ENCODE assay signal across 36 cellular contexts in genomic region chr9:119227422-119227821, GRCh38.
"Had no signal": no experiment of that assay in that cellular context is flagged by ENCODE, and none has a peak within 500 bp of the region (broad histone marks: within the 10 kb centered on the region; RNA-seq: fewer than 3 reads in every experiment).

No MANE protein-coding gene starts in this region.

- ATAC-seq: activated naive CD8-positive, alpha-beta T cell treated with anti-CD3 and anti-CD28 coated beads, Interleukin-2, amount 50 U/mL, for 24 hours; activated T-cell treated with anti-CD3 and anti-CD28 coated beads, Interleukin-2, amount 50 U/mL, for 4 hours; activated T-cell treated with anti-CD3 and anti-CD28 coated beads, Interleukin-2, amount 50 U/mL, for 72 hours; activated T-helper 17 cell treated with anti-CD3 and anti-CD28 coated beads, Interleukin-2, amount 50 U/mL, for 72 hours; body of pancreas had no signal

- H3K9me3 Mint-ChIP-seq: activated naive CD4-positive, alpha-beta T cell treated with anti-CD3 and anti-CD28 coated beads, Interleukin-2, amount 10 ng/mL, durations not matched to agents 7 days and 5 days; activated naive CD4-positive, alpha-beta T cell treated with anti-CD3 and anti-CD28 coated beads, Interleukin-2, amount 50 U/mL, for 24 hours; activated naive CD8-positive, alpha-beta T cell treated with anti-CD3 and anti-CD28 coated beads for 36 hours; activated T-cell treated with anti-CD3 and anti-CD28 coated beads, Interleukin-2, amount 50 U/mL, for 24 hours; activated T-cell treated with anti-CD3 and anti-CD28 coated beads, Interleukin-2, amount 50 U/mL, for 4 hours; activated T-helper 1 cell treated with anti-CD3 and anti-CD28 coated beads, Interleukin-12 subunit alpha, Interleukin-12 subunit beta, Interleukin-2, Interleukin-4 antibody, amounts not matched to agents 30 ng/mL and 10 ng/mL and 1 ng/mL, durations not matched to agents 14 hours and 24 hours and 36 hours; activated T-helper 2 cell treated with anti-CD3 and anti-CD28 coated beads, Interferon-gamma antibody, Interleukin-2, Interleukin-4, amounts not matched to agents 10 μg/mL and 5 μg/mL and 100 μg/mL, durations not matched to agents 14 hours and 24 hours and 36 hours had no signal

- H3K27ac ChIP-seq: adrenal gland, ascending aorta, body of pancreas, brain microvascular endothelial cell, cardiac muscle cell had no signal

- H3K27ac Mint-ChIP-seq: activated naive CD4-positive, alpha-beta T cell treated with anti-CD3 and anti-CD28 coated beads for 36 hours; activated naive CD4-positive, alpha-beta T cell treated with anti-CD3 and anti-CD28 coated beads, Interleukin-2, amount 10 ng/mL, durations not matched to agents 7 days and 5 days; activated naive CD4-positive, alpha-beta T cell treated with anti-CD3 and anti-CD28 coated beads, Interleukin-2, amount 50 U/mL, for 24 hours; activated naive CD8-positive, alpha-beta T cell; activated naive CD8-positive, alpha-beta T cell treated with anti-CD3 and anti-CD28 coated beads for 36 hours; activated naive CD8-positive, alpha-beta T cell treated with anti-CD3 and anti-CD28 coated beads, Interleukin-2, amount 10 ng/mL, durations not matched to agents 7 days and 5 days; activated naive CD8-positive, alpha-beta T cell treated with anti-CD3 and anti-CD28 coated beads, Interleukin-2, amount 50 U/mL, for 24 hours; activated T-cell treated with anti-CD3 and anti-CD28 coated beads, Interleukin-2, amount 50 U/mL, for 24 hours; activated T-cell treated with anti-CD3 and anti-CD28 coated beads, Interleukin-2, amount 50 U/mL, for 72 hours; activated T-helper 1 cell treated with anti-CD3 and anti-CD28 coated beads, Interleukin-12 subunit alpha, Interleukin-12 subunit beta, Interleukin-2, Interleukin-4 antibody, amounts not matched to agents 30 ng/mL and 10 ng/mL and 1 ng/mL, durations not matched to agents 14 hours and 24 hours and 36 hours; activated T-helper 17 cell treated with anti-CD3 and anti-CD28 coated beads, Interleukin-2, amount 50 U/mL, for 72 hours; activated T-helper 2 cell treated with anti-CD3 and anti-CD28 coated beads, Interferon-gamma antibody, Interleukin-2, Interleukin-4, amounts not matched to agents 10 μg/mL and 5 μg/mL and 100 μg/mL, durations not matched to agents 14 hours and 24 hours and 36 hours; brain had no signal

- H3K36me3 ChIP-seq: adrenal gland, ascending aorta, brain microvascular endothelial cell, cardiac muscle cell had no signal

- H3K4me3 ChIP-seq: adrenal gland, ascending aorta, body of pancreas, cardiac muscle cell had no signal

- H3K36me3 Mint-ChIP-seq: activated naive CD4-positive, alpha-beta T cell treated with anti-CD3 and anti-CD28 coated beads, Interleukin-2, amount 10 ng/mL, durations not matched to agents 7 days and 5 days; activated naive CD4-positive, alpha-beta T cell treated with anti-CD3 and anti-CD28 coated beads, Interleukin-2, amount 50 U/mL, for 24 hours; activated naive CD8-positive, alpha-beta T cell; activated naive CD8-positive, alpha-beta T cell treated with anti-CD3 and anti-CD28 coated beads for 36 hours; activated naive CD8-positive, alpha-beta T cell treated with anti-CD3 and anti-CD28 coated beads, Interleukin-2, amount 10 ng/mL, durations not matched to agents 7 days and 5 days; brain had no signal

- H3K9me3 ChIP-seq: adrenal gland, ascending aorta, body of pancreas had no signal

- DNase-seq: activated effector memory CD4-positive, alpha-beta T cell treated with anti-CD3 and anti-CD28 coated beads, Interleukin-2, amount 50 U/mL, for 16 hours; activated effector memory CD4-positive, alpha-beta T cell treated with Interleukin-2 at 50 U/mL for 16 hours; activated gamma-delta T cell; activated gamma-delta T cell treated with Interleukin-2 at 50 U/mL for 16 hours; activated naive CD4-positive, alpha-beta T cell; activated naive CD4-positive, alpha-beta T cell treated with anti-CD3 and anti-CD28 coated beads for 36 hours; activated naive CD4-positive, alpha-beta T cell treated with anti-CD3 and anti-CD28 coated beads, Interleukin-2, amount 10 ng/mL, durations not matched to agents 7 days and 5 days; activated naive CD4-positive, alpha-beta T cell treated with anti-CD3 and anti-CD28 coated beads, Interleukin-2, amount 50 U/mL, for 16 hours; activated naive CD4-positive, alpha-beta T cell treated with Interleukin-2 at 50 U/mL for 16 hours; activated naive CD8-positive, alpha-beta T cell treated with anti-CD3 and anti-CD28 coated beads for 36 hours; activated naive CD8-positive, alpha-beta T cell treated with anti-CD3 and anti-CD28 coated beads, Interleukin-2, amount 10 ng/mL, durations not matched to agents 7 days and 5 days; activated naive CD8-positive, alpha-beta T cell treated with anti-CD3 and anti-CD28 coated beads, Interleukin-2, amount 50 U/mL, for 24 hours; activated T-cell treated with anti-CD3 and anti-CD28 coated beads for 4 hours; activated T-cell treated with anti-CD3 and anti-CD28 coated beads, Interleukin-2, amount 50 U/mL, for 1 hour; activated T-cell treated with anti-CD3 and anti-CD28 coated beads, Interleukin-2, amount 50 U/mL, for 24 hours; activated T-cell treated with anti-CD3 and anti-CD28 coated beads, Interleukin-2, amount 50 U/mL, for 4 hours; activated T-cell treated with anti-CD3 and anti-CD28 coated beads, Interleukin-2, amount 50 U/mL, for 48 hours; activated T-cell treated with anti-CD3 and anti-CD28 coated beads, Interleukin-2, amount 50 U/mL, for 72 hours; amniotic stem cell; amygdala; anterior cingulate cortex; aorta; body of pancreas; brain microvascular endothelial cell; caudate nucleus; central memory CD4-positive, alpha-beta T cell; cerebellar nuclear complex had no signal

- H3K4me1 ChIP-seq: adrenal gland, ascending aorta, body of pancreas had no signal

- H3K27me3 ChIP-seq: adrenal gland, ascending aorta, body of pancreas, brain microvascular endothelial cell, cardiac muscle cell had no signal
